ENCODE assay signal across 16 cellular contexts in genomic region chr3:173586176-173586575, GRCh38.
DNase-seq lines count a peak whose midpoint lies in the region; ATAC-seq and TF ChIP-seq lines count a peak whose summit lies in the region.
"Had no signal": no experiment of that assay in that cellular context is flagged by ENCODE, and none has a peak within 500 bp of the region (broad histone marks: within the 10 kb centered on the region; RNA-seq: fewer than 3 reads in every experiment).

No MANE protein-coding gene starts in this region.

- peak overlapping the region; percentile 82 for H3K4me3 Mint-ChIP-seq in mesothelial cell of epicardium
- H3K4me3 Mint-ChIP-seq: activated CD4-positive, alpha-beta T cell treated with anti-CD3 and anti-CD28 coated beads, Interleukin-2, amount 10 ng/mL, durations not matched to agents 7 days and 5 days; activated T-helper 17 cell treated with anti-CD3 and anti-CD28 coated beads, Interleukin-2, amount 50 U/mL, for 72 hours; T-helper 1 cell treated with Interleukin-12 subunit alpha and Interleukin-12 subunit beta and Interleukin-4 antibody, amounts not matched to agents 30 μg/mL and 1 μg/mL, for 36 hours had no signal

- no peak for TF ChIP-seq CTCF in mesothelial cell of epicardium (IDR thresholded peaks at IDR 0.05; ENCODE audit: unreplicated experiment)

- peaks cover 14% of the 10 kb centered on the region; the same call in 1 of the 2 replicates for H3K27me3 ChIP-seq in HUES64 (ENCODE audit: insufficient read depth, low read length)

- no peaks in the 10 kb centered on the region for H3K9me3 ChIP-seq in HUES64 (ENCODE audit: insufficient read depth, low read depth, low read length)
- H3K9me3 ChIP-seq: BE2C had no signal

- H3K9ac ChIP-seq in HUES64 (ENCODE audit: low read depth, low read length): peak overlapping the region; percentile 65; the same call in 1 of the 2 replicates

- H3K36me3 ChIP-seq in HUES64 (ENCODE audit: insufficient read depth, low read length): no peaks in the 10 kb centered on the region
- H3K36me3 ChIP-seq: BE2C had no signal

- no peaks in the 10 kb centered on the region for H3K36me3 Mint-ChIP-seq in mesothelial cell of epicardium

- peak overlapping the region; percentile 74; the same call in 1 of the 2 replicates for H3K27ac ChIP-seq in HUES64 (ENCODE audit: low read depth, low read length)

- no peak for ATAC-seq in GM18909 (IDR thresholded peaks at IDR 0.05; ENCODE audit: poor library complexity, unreplicated experiment)
- ATAC-seq: activated T-helper 17 cell treated with anti-CD3 and anti-CD28 coated beads, Interleukin-2, amount 50 U/mL, for 72 hours; esophagus mucosa had no signal

- H3K4me1 Mint-ChIP-seq in mesothelial cell of epicardium: peaks cover 25% of the 10 kb centered on the region
- H3K4me1 Mint-ChIP-seq: activated T-helper 17 cell treated with anti-CD3 and anti-CD28 coated beads, Interleukin-2, amount 50 U/mL, for 72 hours had no signal

- DNase-seq in COR-L47 (lab: John Stamatoyannopoulos, UW): peak; percentile 23
- peak; percentile 41 for DNase-seq in astrocyte of the hippocampus (ENCODE audit: low read depth, low spot score)
- DNase-seq in mesothelial cell of epicardium (ENCODE audit: low spot score in 2 of 2, unreplicated experiment in 2 of 2): no peak
- DNase-seq in activated CD4-positive, CD25-positive, alpha-beta regulatory T cell (lab: John Stamatoyannopoulos, UW): no peak
- DNase-seq in mesenteric fat pad (ENCODE audit: low spot score): no peak
- DNase-seq in 8988T: no peak
- DNase-seq: activated CD4-positive, alpha-beta T cell treated with anti-CD3 and anti-CD28 coated beads, Interleukin-2, amount 10 ng/mL, durations not matched to agents 7 days and 5 days; retina; stimulated activated CD4-positive, alpha-beta T cell treated with anti-CD3 and anti-CD28 coated beads, Interleukin-4, amount 100 ng/mL, for 24 hours; stimulated activated naive CD4-positive, alpha-beta T cell treated with Interleukin-2 at 50 U/mL for 16 hours had no signal

- 27% methylated on average over 2 of the region's 2 CpGs for WGBS in HUES64

- H3K4me3 ChIP-seq in HUES64 (ENCODE audit: low read length): peak overlapping the region; percentile 64

- no peak overlapping the region for H3K27ac Mint-ChIP-seq in mesothelial cell of epicardium
- H3K27ac Mint-ChIP-seq: activated T-helper 17 cell treated with anti-CD3 and anti-CD28 coated beads, Interleukin-2, amount 50 U/mL, for 72 hours; T-helper 1 cell treated with Interleukin-12 subunit alpha and Interleukin-12 subunit beta and Interleukin-4 antibody, amounts not matched to agents 30 μg/mL and 1 μg/mL, for 36 hours had no signal

- no peaks in the 10 kb centered on the region for H3K9me3 Mint-ChIP-seq in mesothelial cell of epicardium
- H3K9me3 Mint-ChIP-seq: activated CD4-positive, alpha-beta T cell treated with anti-CD3 and anti-CD28 coated beads, Interleukin-2, amount 10 ng/mL, durations not matched to agents 7 days and 5 days; activated T-helper 17 cell treated with anti-CD3 and anti-CD28 coated beads, Interleukin-2, amount 50 U/mL, for 72 hours; T-helper 1 cell treated with Interleukin-12 subunit alpha and Interleukin-12 subunit beta and Interleukin-4 antibody, amounts not matched to agents 30 μg/mL and 1 μg/mL, for 36 hours had no signal

- H3K4me1 ChIP-seq in HUES64 (ENCODE audit: insufficient read depth, low read length): peaks cover 35% of the 10 kb centered on the region
- H3K4me1 ChIP-seq: BE2C had no signal

- H3K27me3 Mint-ChIP-seq in mesothelial cell of epicardium (ENCODE audit: low read depth): peaks cover 39% of the 10 kb centered on the region

Comparison
In these comparisons a context has a peak if more than half of its experiments do, and no peak if none do; other contexts are left out.
1. DNase-seq: peak in COR-L47 (single experiment) and astrocyte of the hippocampus (single experiment); none in mesothelial cell of epicardium (0 of 2), activated CD4-positive, CD25-positive, alpha-beta regulatory T cell (0 of 4), mesenteric fat pad (single experiment) and 8988T (single experiment).